ENCODE assay signal across 8 cellular contexts in the genomic region with DNA sequence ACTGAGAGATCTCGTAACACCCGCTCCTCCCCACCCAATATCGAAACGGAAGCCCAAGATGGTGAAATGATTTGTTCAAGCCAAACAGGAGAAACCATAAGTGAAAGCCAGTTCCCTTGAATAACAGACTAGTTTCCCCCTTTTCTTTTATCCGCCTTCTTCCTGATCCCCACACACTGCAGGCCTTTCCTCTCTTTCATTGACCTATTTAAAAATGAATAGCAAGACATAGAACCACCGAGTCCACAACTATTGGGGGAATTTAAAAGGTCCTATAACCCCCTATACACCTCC. TPM values are rescaled to one million over a fixed set of nuclear protein-coding genes. Genes with fewer than 3 reads are reported as not detected.
DNase-seq lines count a peak whose midpoint lies in the region; ATAC-seq, FAIRE-seq and TF ChIP-seq lines count a peak whose summit lies in the region.

No MANE protein-coding gene starts in this region.

- TF ChIP-seq CTCF in A549 (IDR thresholded peaks at IDR 0.05) (no peak), MCF 10A (IDR thresholded peaks at IDR 0.05; ENCODE audit: unreplicated experiment) (no peak)

- H3K27me3 ChIP-seq in mononuclear cell (ENCODE audit: insufficient read depth, low read length), result no peaks in the 10 kb centered on the region

- H3K27ac Mint-ChIP-seq in MCF 10A (ENCODE audit: low read depth, unreplicated experiment), result peak overlapping the region; percentile 91

- no peak for TF ChIP-seq RAD21 in A549 (conservative IDR thresholded peaks at IDR 0.05 in 1 of 2, IDR thresholded peaks at IDR 0.05 in 1 of 2)

- no peaks in the 10 kb centered on the region for H3K9me3 Mint-ChIP-seq in MCF 10A (ENCODE audit: unreplicated experiment)

- BruUV-seq in MCF 10A (replicated peaks; lab: Mats Ljungman, UMichigan), result TSS peak; percentile 91

- TF ChIP-seq POLR2A in A549 (IDR thresholded peaks at IDR 0.05; ENCODE audit: low read length), result no peak

- DNase-seq in A549 (ENCODE audit: low read depth in 1 of 2, low spot score in 1 of 2), result no peak
- DNase-seq in MCF 10A (ENCODE audit: unreplicated experiment), result no peak
- no peak for DNase-seq in stimulated activated CD4-positive, alpha-beta T cell treated with anti-CD3 and anti-CD28 coated beads, Interleukin-2, amount 100 ng/mL, for 24 hours
- no peak for DNase-seq in SHP77 (lab: John Stamatoyannopoulos, UW)
- no peak for DNase-seq in putamen (ENCODE audit: low spot score)
- DNase-seq in NCI-H226, result no peak

- peak overlapping the region; percentile 79 for H3K4me3 Mint-ChIP-seq in MCF 10A (ENCODE audit: unreplicated experiment)

- H3K4me2 ChIP-seq in A549, result peak overlapping the region; percentile 73

- ATAC-seq in A549, result peak; percentile 2 to 3; a peak in 2 of 6 replicates
- ATAC-seq in HG03097 (IDR thresholded peaks at IDR 0.05; ENCODE audit: low FRiP score, unreplicated experiment), result peak; percentile 1

- H3K4me1 Mint-ChIP-seq in MCF 10A (ENCODE audit: insufficient read depth, unreplicated experiment), result peaks cover 8% of the 10 kb centered on the region

- H3K4me1 ChIP-seq in A549 (peaks cover 14% of the 10 kb centered on the region; the same call in 2 of the 3 replicates), mononuclear cell (ENCODE audit: insufficient read depth, low read length) (peaks cover 17% of the 10 kb centered on the region)

- TF ChIP-seq EP300 in A549 (IDR thresholded peaks at IDR 0.05), result no peak

- intact Hi-C loops in MCF 10A (cut with micrococcal nuclease), result loop anchor here (2.0 to 10.0 kb wide), 3 partner anchors 153 to 215 kb away; partner anchors contain the start of genes TIMMDC1 and TMEM39A

- FAIRE-seq in A549 (lab: Jason Lieb, UNC), result no peak

- CTCF ChIA-PET in A549 (lab: Yijun Ruan, JAX) (interaction anchor here (1.1 kb wide), 1 partner anchor 402 kb away, joined by 4 read pairs; no protein-coding TSS in a partner anchor), MCF 10A (lab: Yijun Ruan, JAX) (interaction anchor here (0.5 to 1.2 kb wide), 5 partner anchors 13 to 708 kb away, joined by 3 to 4 read pairs (median 3); no protein-coding TSS in a partner anchor)

- 14% methylated on average over 6 of the region's 6 CpGs for WGBS in A549 (ENCODE audit: missing lambda C conversion rate)

- no peaks in the 10 kb centered on the region for H3K27me3 Mint-ChIP-seq in MCF 10A (ENCODE audit: insufficient read depth, unreplicated experiment)

- POLR2A ChIA-PET in A549 (lab: Yijun Ruan, JAX) (interaction anchor here (1.0 to 1.2 kb wide), 2 partner anchors 98 to 179 kb away, joined by 3 to 8 read pairs; partner anchors contain the start of gene TIMMDC1), MCF 10A (lab: Yijun Ruan, JAX) (interaction anchor here (0.6 to 4.6 kb wide), 13 partner anchors 14 to 740 kb away, joined by 3 to 59 read pairs (median 5); partner anchors contain the start of genes B4GALT4, POGLUT1, TIMMDC1 and TMEM39A)

- H3K4me3 ChIP-seq in A549 (peak overlapping the region; percentile 70), mononuclear cell (ENCODE audit: low read length) (peak overlapping the region; percentile 64)

- peaks cover 36% of the 10 kb centered on the region for H3K36me3 Mint-ChIP-seq in MCF 10A (ENCODE audit: insufficient read depth, unreplicated experiment)

- no peaks in the 10 kb centered on the region for H3K9me3 ChIP-seq in A549
- no peaks in the 10 kb centered on the region for H3K9me3 ChIP-seq in mononuclear cell (ENCODE audit: low read depth, low read length)

- H3K27ac ChIP-seq in A549, result peak overlapping the region; percentile 81 to 86

TF ChIP-seq in A549, 52 proteins besides CTCF, POLR2A, EP300 and RAD21:
- TF ChIP-seq MAFK (IDR thresholded peaks at IDR 0.05; ENCODE audit: partially characterized antibody) (no peak), POLR2AphosphoS2 (conservative IDR thresholded peaks at IDR 0.05; ENCODE audit: low read length) (no peak), HEYL (CRISPR knock-in tag; IDR thresholded peaks at IDR 0.05) (no peak), TFCP2L1 (CRISPR knock-in tag; IDR thresholded peaks at IDR 0.05) (no peak)
- TF ChIP-seq, protein P1, sequence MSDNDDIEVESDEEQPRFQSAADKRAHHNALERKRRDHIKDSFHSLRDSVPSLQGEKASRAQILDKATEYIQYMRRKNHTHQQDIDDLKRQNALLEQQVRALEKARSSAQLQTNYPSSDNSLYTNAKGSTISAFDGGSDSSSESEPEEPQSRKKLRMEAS (IDR thresholded peaks at IDR 0.05), result no peak

RNA-seq across cellular contexts. Expression of gene COX17, which starts 0.4 kb away (rescaled TPM):
- 75.7 and 79.0 TPM in 2 replicates for polyA plus RNA-seq in A549 (2011; rRNA removed)
- polyA plus RNA-seq in A549 (2012; cell fraction: cytosol; rRNA removed), result 93.0 and 131 TPM in 2 replicates
- 18.5 and 25.4 TPM in 2 replicates for polyA plus RNA-seq in A549 (2012; cell fraction: nucleus; rRNA removed)
- 149 to 157 TPM (median 151 TPM) in 3 replicates for polyA plus RNA-seq in A549 (2017; fragmentation: RNase III; extraction: RNeasy Plus Mini Kit Qiagen cat#74134 plus additional on column Dnase treatment)
- polyA minus RNA-seq in A549 (2011; rRNA and poly(A)+ RNA removed), result 10.2 and 13.5 TPM in 2 replicates
- 47.9 and 55.4 TPM in 2 replicates for total RNA-seq in MCF 10A (2022)
- 21.5 TPM for total RNA-seq in mononuclear cell

RNA-seq across cellular contexts. Expression of gene POPDC2, which starts 17.2 kb away (rescaled TPM):
- polyA plus RNA-seq in A549 (2011; rRNA removed), result 0.62 and 1.0 TPM in 2 replicates
- 0.34 and 0.37 TPM in 2 replicates for polyA plus RNA-seq in A549 (2012; cell fraction: cytosol; rRNA removed)
- 1.3 and 2.4 TPM in 2 replicates for polyA plus RNA-seq in A549 (2012; cell fraction: nucleus; rRNA removed)
- 0.17 to 0.74 TPM (median 0.54 TPM) in 3 replicates for polyA plus RNA-seq in A549 (2017; fragmentation: RNase III; extraction: RNeasy Plus Mini Kit Qiagen cat#74134 plus additional on column Dnase treatment)
- 0.66 and 1.1 TPM in 2 replicates for polyA minus RNA-seq in A549 (2011; rRNA and poly(A)+ RNA removed)
- total RNA-seq in MCF 10A (2022), result 0.91 and 0.93 TPM in 2 replicates
- total RNA-seq in mononuclear cell, result 21.5 TPM

RNA-seq across cellular contexts. Expression of gene CFAP91, which starts 25.2 kb away (rescaled TPM):
- polyA plus RNA-seq in A549 (2011; rRNA removed) (1.1 and 1.2 TPM in 2 replicates), A549 (2017; fragmentation: RNase III; extraction: RNeasy Plus Mini Kit Qiagen cat#74134 plus additional on column Dnase treatment) (0.41 to 0.52 TPM (median 0.45 TPM) in 3 replicates)
- 0.40 and 0.52 TPM in 2 replicates for polyA plus RNA-seq in A549 (2012; cell fraction: cytosol; rRNA removed)
- polyA plus RNA-seq in A549 (2012; cell fraction: nucleus; rRNA removed), result 0.32 and 0.76 TPM in 2 replicates
- polyA minus RNA-seq in A549 (2011; rRNA and poly(A)+ RNA removed), result 0.29 and 1.8 TPM in 2 replicates
- total RNA-seq in MCF 10A (2022) (not detected in 2 replicates), mononuclear cell (0.21 TPM)

Comparison
In these comparisons a context has a peak if more than half of its experiments do, and no peak if none do; other contexts are left out.
1. RNA of gene POPDC2, which starts 17.2 kb away (total RNA-seq): 21.5 TPM in mononuclear cell (single experiment); 0.91 to 0.93 TPM in MCF 10A; every median in the first group is over 10 times any median in the second.